ENCODE assay signal across 1 cellular context in genomic region chr2:53235836-53236582, GRCh38.
TF ChIP-seq lines count a peak whose summit lies in the region.

No MANE protein-coding gene starts in this region.

TF ChIP-seq in GM23338, 12 proteins besides CTCF, POLR2A, EP300 and RAD21 (continued from another document):
- TF ChIP-seq, protein P1, sequence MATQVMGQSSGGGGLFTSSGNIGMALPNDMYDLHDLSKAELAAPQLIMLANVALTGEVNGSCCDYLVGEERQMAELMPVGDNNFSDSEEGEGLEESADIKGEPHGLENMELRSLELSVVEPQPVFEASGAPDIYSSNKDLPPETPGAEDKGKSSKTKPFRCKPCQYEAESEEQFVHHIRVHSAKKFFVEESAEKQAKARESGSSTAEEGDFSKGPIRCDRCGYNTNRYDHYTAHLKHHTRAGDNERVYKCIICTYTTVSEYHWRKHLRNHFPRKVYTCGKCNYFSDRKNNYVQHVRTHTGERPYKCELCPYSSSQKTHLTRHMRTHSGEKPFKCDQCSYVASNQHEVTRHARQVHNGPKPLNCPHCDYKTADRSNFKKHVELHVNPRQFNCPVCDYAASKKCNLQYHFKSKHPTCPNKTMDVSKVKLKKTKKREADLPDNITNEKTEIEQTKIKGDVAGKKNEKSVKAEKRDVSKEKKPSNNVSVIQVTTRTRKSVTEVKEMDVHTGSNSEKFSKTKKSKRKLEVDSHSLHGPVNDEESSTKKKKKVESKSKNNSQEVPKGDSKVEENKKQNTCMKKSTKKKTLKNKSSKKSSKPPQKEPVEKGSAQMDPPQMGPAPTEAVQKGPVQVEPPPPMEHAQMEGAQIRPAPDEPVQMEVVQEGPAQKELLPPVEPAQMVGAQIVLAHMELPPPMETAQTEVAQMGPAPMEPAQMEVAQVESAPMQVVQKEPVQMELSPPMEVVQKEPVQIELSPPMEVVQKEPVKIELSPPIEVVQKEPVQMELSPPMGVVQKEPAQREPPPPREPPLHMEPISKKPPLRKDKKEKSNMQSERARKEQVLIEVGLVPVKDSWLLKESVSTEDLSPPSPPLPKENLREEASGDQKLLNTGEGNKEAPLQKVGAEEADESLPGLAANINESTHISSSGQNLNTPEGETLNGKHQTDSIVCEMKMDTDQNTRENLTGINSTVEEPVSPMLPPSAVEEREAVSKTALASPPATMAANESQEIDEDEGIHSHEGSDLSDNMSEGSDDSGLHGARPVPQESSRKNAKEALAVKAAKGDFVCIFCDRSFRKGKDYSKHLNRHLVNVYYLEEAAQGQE (IDR thresholded peaks at IDR 0.05; ENCODE audit: unreplicated experiment), result no peak
- TF ChIP-seq POLR2AphosphoS5 (IDR thresholded peaks at IDR 0.05; ENCODE audit: low read depth) (no peak), JUNB (IDR thresholded peaks at IDR 0.05; ENCODE audit: unreplicated experiment) (no peak)
